In genomic region chrX:112025753-112026152, GRCh38 we compare ENCODE assay signal across 16 cellular contexts.
A peak's percentile ranks its signal among the peaks of the same experiment; 100 is the strongest.
DNase-seq lines count a peak whose midpoint lies in the region; ATAC-seq lines count a peak whose summit lies in the region.
"Had no signal": no experiment of that assay in that cellular context is flagged by ENCODE, and none has a peak within 500 bp of the region (broad histone marks: within the 10 kb centered on the region; RNA-seq: fewer than 3 reads in every experiment).

No MANE protein-coding gene starts in this region.

- DNase-seq in T1000 (lab: John Stamatoyannopoulos, UW) (no peak), NCI-H226 (no peak), NCI-H510A (lab: John Stamatoyannopoulos, UW) (no peak)
- DNase-seq: amniotic stem cell; cerebellar nuclear complex; DMS 273 treated with DMSO at 0.1 percent for 48 hours; HCEC 1CT; left lung; NCI-H774; pancreas; stimulated activated CD4-positive, alpha-beta T cell treated with anti-CD3 and anti-CD28 coated beads, Interleukin-2, amount 100 ng/mL, for 48 hours; thyroid gland had no signal

- ATAC-seq in GM18907 (IDR thresholded peaks at IDR 0.05; ENCODE audit: unreplicated experiment) (peak; percentile 80), GM21717 (IDR thresholded peaks at IDR 0.05; ENCODE audit: unreplicated experiment) (peak; percentile 61), HG03103 (IDR thresholded peaks at IDR 0.05; ENCODE audit: low read depth, unreplicated experiment) (peak; percentile 80), GM19328 (IDR thresholded peaks at IDR 0.05; ENCODE audit: unreplicated experiment) (no peak)
- ATAC-seq: left lung, pancreas had no signal
